5 cellular contexts compared by ENCODE assay signal in genomic region chr5:160602744-160603143, GRCh38.
"Had no signal": no experiment of that assay in that cellular context is flagged by ENCODE, and none has a peak within 500 bp of the region (broad histone marks: within the 10 kb centered on the region; RNA-seq: fewer than 3 reads in every experiment).

No MANE protein-coding gene starts in this region.

- ATAC-seq: HepG2, K562 had no signal

- DNase-seq: IMR-90, KBM-7 had no signal

- H3K4me3 ChIP-seq: K562 had no signal

- H3K27ac ChIP-seq: HL-60 had no signal
